In genomic region chr22:50303848-50304527, GRCh38 we compare ENCODE assay signal across 7 cellular contexts. TPM values are rescaled to one million over a fixed set of nuclear protein-coding genes. Genes with fewer than 3 reads are reported as not detected.
DNase-seq lines count a peak whose midpoint lies in the region; ATAC-seq and TF ChIP-seq lines count a peak whose summit lies in the region.
"Had no signal": no experiment of that assay in that cellular context is flagged by ENCODE, and none has a peak within 500 bp of the region (broad histone marks: within the 10 kb centered on the region; RNA-seq: fewer than 3 reads in every experiment).

No MANE protein-coding gene starts in this region.

- H4K20me1 ChIP-seq in HCT116 (ENCODE audit: insufficient read depth) (no peaks in the 10 kb centered on the region), osteoblast (ENCODE audit: insufficient read depth, low read length) (peaks cover 54% of the 10 kb centered on the region)

- no peaks in the 10 kb centered on the region for H3K27me3 ChIP-seq in HCT116 (ENCODE audit: insufficient read depth, low read length)
- H3K27me3 ChIP-seq in osteoblast (ENCODE audit: insufficient read depth, low read length) = no peaks in the 10 kb centered on the region

- POLR2A ChIA-PET in HCT116 (lab: Charles Lee) = interaction anchor here (0.8 to 2.3 kb wide), 3 partner anchors 10 to 24 kb away, joined by 3 to 11 read pairs (median 5); no protein-coding TSS in a partner anchor

- TF ChIP-seq RAD21 in HCT116 (IDR thresholded peaks at IDR 0.05; ENCODE audit: low read depth) = no peak

- H3K79me2 ChIP-seq in HCT116 (ENCODE audit: insufficient read depth, low read length) (peaks cover 79% of the 10 kb centered on the region), osteoblast (ENCODE audit: insufficient read depth, low read length) (peaks cover 80% of the 10 kb centered on the region)

- H3K36me3 ChIP-seq in HCT116 (ENCODE audit: control insufficient read depth in 1 of 2, insufficient read depth in 2 of 2, low read length in 2 of 2) (0 out of 4 replicates have a peak, but pooled peaks cover 0 to 2% of the 10 kb centered on the region in 2 experiments), osteoblast (ENCODE audit: insufficient read depth, low read length) (no peaks in the 10 kb centered on the region)

- no peak for DNase-seq in HCT116 (ENCODE audit: low read depth, low spot score)
- no peak for DNase-seq in cardiac fibroblast (ENCODE audit: low read depth in 2 of 2)
- peak; percentile 96 for DNase-seq in osteoblast (ENCODE audit: insufficient read length, low spot score, missing footprints)
- no peak for DNase-seq in NCI-H2227 treated with DMSO at 0.1 percent for 48 hours (lab: John Stamatoyannopoulos, UW)
- no peak for DNase-seq in HuH-7.5 (ENCODE audit: low spot score)

- CTCF ChIA-PET in HCT116 (lab: Charles Lee) = interaction anchor here (1.2 kb wide), 1 partner anchor 10 kb away, joined by 3 read pairs; no protein-coding TSS in a partner anchor

- H3K4me2 ChIP-seq in HCT116 (ENCODE audit: low read length) = peak overlapping the region; percentile 98
- peak overlapping the region; percentile 48 for H3K4me2 ChIP-seq in osteoblast (ENCODE audit: insufficient read depth, low read length)

- TF ChIP-seq POLR2A in HCT116 (IDR thresholded peaks at IDR 0.05; ENCODE audit: borderline replicate concordance, extremely low read depth, insufficient read depth, insufficient read length) = no peak

- H3K4me3 ChIP-seq in HCT116 (replicated peaks in 1 of 2; ENCODE audit: low read depth in 1 of 2, low read length in 2 of 2) (peak overlapping the region; percentile 20 to 70), cardiac fibroblast (replicated peaks in 1 of 2; ENCODE audit: low read depth in 2 of 2, low read length in 2 of 2) (peak overlapping the region in 1 of 2 donors; percentile 15), osteoblast (ENCODE audit: insufficient read depth, low read length) (peak overlapping the region; percentile 13)

- H3K9ac ChIP-seq in HCT116 (ENCODE audit: low read length) = peak overlapping the region; percentile 96

- H3K9me3 ChIP-seq in HCT116 (ENCODE audit: control insufficient read depth in 1 of 2, insufficient read depth in 1 of 2, low read depth in 1 of 2, low read length in 2 of 2) (no peaks in the 10 kb centered on the region), osteoblast (ENCODE audit: low read depth, low read length) (no peaks in the 10 kb centered on the region)

- no TSS peak for BruUV-seq in HCT116 (replicated peaks; lab: Mats Ljungman, UMichigan)

- H2AFZ ChIP-seq in HCT116 (ENCODE audit: low read depth, low read length, poor library complexity, severe bottlenecking) (no peak overlapping the region), osteoblast (ENCODE audit: low read length) (no peak overlapping the region)

- RAD21 ChIA-PET in HCT116 (lab: Charles Lee; ENCODE audit: low non-redundant PET in 1 of 2, low total read pairs in 2 of 2, uncharacterized antibody in 2 of 2, unreplicated experiment in 2 of 2) = no interaction called here

- intact Hi-C loops in HCT116 (cut with micrococcal nuclease) = no loop called here

- peak; percentile 33 for ATAC-seq in HCT116
- no peak for ATAC-seq in GM19452 (IDR thresholded peaks at IDR 0.05; ENCODE audit: unreplicated experiment)
- ATAC-seq: T-cell had no signal

- peak overlapping the region; percentile 99 for H3K27ac ChIP-seq in HCT116 (ENCODE audit: low read depth, low read length)
- H3K27ac ChIP-seq in osteoblast (ENCODE audit: low read depth, low read length) = peak overlapping the region; percentile 24

- TF ChIP-seq CTCF in HCT116 (IDR thresholded peaks at IDR 0.05 in 2 of 3, conservative IDR thresholded peaks at IDR 0.05 in 1 of 3; ENCODE audit: borderline replicate concordance in 1 of 3, insufficient read depth in 1 of 3, low read depth in 2 of 3, low read length in 2 of 3) (peak in 2 of 3 experiments; percentile 7 to 13; a peak in 1 of 6 replicates), cardiac fibroblast (IDR thresholded peaks at IDR 0.05; ENCODE audit: low read depth, low read length) (peak; percentile 16), osteoblast (IDR thresholded peaks at IDR 0.05; ENCODE audit: extremely low read depth, low read depth, low read length) (no peak)

- H3K9me2 ChIP-seq in HCT116 (ENCODE audit: insufficient read depth) = no peaks in the 10 kb centered on the region

- H3K4me1 ChIP-seq in HCT116 (ENCODE audit: control insufficient read depth in 1 of 2, insufficient read depth in 2 of 2, low read length in 2 of 2) (peaks cover 51 to 84% of the 10 kb centered on the region in 2 experiments), osteoblast (ENCODE audit: insufficient read depth, low read length) (peaks cover 67% of the 10 kb centered on the region)

TF ChIP-seq in HCT116, 20 proteins besides CTCF, POLR2A, EP300 and RAD21:
- TF ChIP-seq EGR1 (IDR thresholded peaks at IDR 0.05; ENCODE audit: low read depth) (no peak), EZH2 (IDR thresholded peaks at IDR 0.05) (no peak), FOSL1 (IDR thresholded peaks at IDR 0.05; ENCODE audit: low read depth) (no peak), ZNF274 (IDR thresholded peaks at IDR 0.05; ENCODE audit: low read depth, low read length) (no peak), SIN3A (IDR thresholded peaks at IDR 0.05; ENCODE audit: low read depth) (no peak), ELF1 (IDR thresholded peaks at IDR 0.05; ENCODE audit: borderline replicate concordance, low read depth) (no peak)

RNA-seq across cellular contexts. Expression of gene PLXNB2, which starts 3.5 kb away (rescaled TPM):
- total RNA-seq in HCT116 (2021; ENCODE audit: unreplicated experiment) = 236 TPM
- 192 and 208 TPM in 2 replicates for polyA plus RNA-seq in HCT116 (2012)
- total RNA-seq in osteoblast = 166 and 209 TPM in 2 replicates

RNA-seq across cellular contexts. Expression of gene DENND6B, which starts 22.8 kb away (rescaled TPM):
- total RNA-seq in HCT116 (2021; ENCODE audit: unreplicated experiment) = 11.0 TPM
- polyA plus RNA-seq in HCT116 (2012) = 7.8 and 9.1 TPM in 2 replicates
- 5.9 and 6.5 TPM in 2 replicates for total RNA-seq in osteoblast

RNA-seq across cellular contexts. Expression of gene MAPK11, which starts 33.8 kb away (rescaled TPM):
- total RNA-seq in HCT116 (2021; ENCODE audit: unreplicated experiment) = 19.3 TPM
- polyA plus RNA-seq in HCT116 (2012) = 15.7 and 17.2 TPM in 2 replicates
- total RNA-seq in osteoblast = 2.9 and 6.2 TPM in 2 replicates

RNA-seq across cellular contexts. Expression of gene PPP6R2, which starts 39.1 kb away (rescaled TPM):
- total RNA-seq in HCT116 (2021; ENCODE audit: unreplicated experiment) (61.3 TPM), osteoblast (51.0 and 61.2 TPM in 2 replicates)
- polyA plus RNA-seq in HCT116 (2012) = 52.7 and 53.5 TPM in 2 replicates

RNA-seq across cellular contexts. Expression of gene MAPK12, which starts 42.5 kb away (rescaled TPM):
- 86.7 TPM for total RNA-seq in HCT116 (2021; ENCODE audit: unreplicated experiment)
- polyA plus RNA-seq in HCT116 (2012) = 61.5 and 61.8 TPM in 2 replicates
- 24.8 and 34.0 TPM in 2 replicates for total RNA-seq in osteoblast
